Comparison of ENCODE assay signal across 1 cellular context in the genomic region with DNA sequence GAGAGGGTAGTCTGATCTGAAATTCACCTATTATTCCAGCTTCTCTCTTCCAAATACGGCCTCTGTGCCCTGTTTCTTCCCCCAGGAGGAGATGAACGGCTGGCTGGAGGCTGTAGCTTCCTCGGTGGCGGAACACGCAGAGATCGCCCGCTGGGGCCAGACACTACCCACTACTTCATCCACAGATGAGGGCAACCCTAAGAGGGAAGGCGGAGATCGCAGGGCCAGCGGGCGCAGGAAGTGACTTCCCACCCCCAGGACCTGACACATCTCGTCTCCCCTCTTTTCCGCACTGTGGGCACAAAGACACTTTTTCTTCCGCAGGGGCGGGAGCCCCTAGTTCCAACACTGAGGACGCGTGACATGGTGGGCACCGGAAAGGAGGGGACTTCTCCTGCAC.
TF ChIP-seq lines count a peak whose summit lies in the region.

No MANE protein-coding gene starts in this region.

TF ChIP-seq in IMR-90, 13 proteins besides CTCF, POLR2A, EP300 and RAD21:
- no peak for TF ChIP-seq MXI1 (IDR thresholded peaks at IDR 0.05; ENCODE audit: borderline replicate concordance, low read depth, low read length)
- TF ChIP-seq, protein P1, sequence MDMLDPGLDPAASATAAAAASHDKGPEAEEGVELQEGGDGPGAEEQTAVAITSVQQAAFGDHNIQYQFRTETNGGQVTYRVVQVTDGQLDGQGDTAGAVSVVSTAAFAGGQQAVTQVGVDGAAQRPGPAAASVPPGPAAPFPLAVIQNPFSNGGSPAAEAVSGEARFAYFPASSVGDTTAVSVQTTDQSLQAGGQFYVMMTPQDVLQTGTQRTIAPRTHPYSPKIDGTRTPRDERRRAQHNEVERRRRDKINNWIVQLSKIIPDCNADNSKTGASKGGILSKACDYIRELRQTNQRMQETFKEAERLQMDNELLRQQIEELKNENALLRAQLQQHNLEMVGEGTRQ (IDR thresholded peaks at IDR 0.05; ENCODE audit: low read depth, low read length) = no peak
- TF ChIP-seq SMC3 (IDR thresholded peaks at IDR 0.05; ENCODE audit: low read depth, low read length) = no peak
- TF ChIP-seq RCOR1 (IDR thresholded peaks at IDR 0.05; ENCODE audit: insufficient replicate concordance, low read length) = no peak
- TF ChIP-seq, protein P2, sequence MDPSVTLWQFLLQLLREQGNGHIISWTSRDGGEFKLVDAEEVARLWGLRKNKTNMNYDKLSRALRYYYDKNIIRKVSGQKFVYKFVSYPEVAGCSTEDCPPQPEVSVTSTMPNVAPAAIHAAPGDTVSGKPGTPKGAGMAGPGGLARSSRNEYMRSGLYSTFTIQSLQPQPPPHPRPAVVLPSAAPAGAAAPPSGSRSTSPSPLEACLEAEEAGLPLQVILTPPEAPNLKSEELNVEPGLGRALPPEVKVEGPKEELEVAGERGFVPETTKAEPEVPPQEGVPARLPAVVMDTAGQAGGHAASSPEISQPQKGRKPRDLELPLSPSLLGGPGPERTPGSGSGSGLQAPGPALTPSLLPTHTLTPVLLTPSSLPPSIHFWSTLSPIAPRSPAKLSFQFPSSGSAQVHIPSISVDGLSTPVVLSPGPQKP (IDR thresholded peaks at IDR 0.05; ENCODE audit: borderline replicate concordance, low read depth, low read length) = no peak
- TF ChIP-seq NFE2L2 (IDR thresholded peaks at IDR 0.05; ENCODE audit: low read depth, low read length) = no peak
- no peak for TF ChIP-seq CHD1 (IDR thresholded peaks at IDR 0.05; ENCODE audit: low read depth, low read length)
